In the genomic region with DNA sequence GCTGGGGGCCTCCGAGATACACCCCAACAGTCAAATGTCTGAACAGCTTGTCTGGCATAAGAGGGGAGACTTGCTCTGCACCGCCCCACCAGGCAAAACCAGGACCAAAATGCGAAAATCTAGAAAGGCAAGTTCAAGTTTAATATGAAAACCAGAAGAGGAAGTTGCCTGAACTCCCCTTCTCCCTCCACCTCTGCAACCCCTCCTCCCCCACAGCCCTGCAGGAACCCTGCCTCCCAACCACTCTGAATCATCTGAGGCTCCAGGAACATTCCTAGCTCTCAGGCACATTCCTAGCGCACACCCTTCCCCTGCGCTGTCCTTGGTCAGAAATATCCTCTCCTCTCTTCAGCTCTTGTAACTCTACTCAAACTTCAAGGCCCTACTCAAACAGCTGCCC, we compare ENCODE assay signal across 13 cellular contexts. TPM values are rescaled to one million over a fixed set of nuclear protein-coding genes. Genes with fewer than 3 reads are reported as not detected.
DNase-seq lines count a peak whose midpoint lies in the region; ATAC-seq and TF ChIP-seq lines count a peak whose summit lies in the region.
"Had no signal": no experiment of that assay in that cellular context is flagged by ENCODE, and none has a peak within 500 bp of the region (broad histone marks: within the 10 kb centered on the region; RNA-seq: fewer than 3 reads in every experiment).

No MANE protein-coding gene starts in this region.

- H3K79me2 ChIP-seq in DOHH2 (ENCODE audit: control insufficient read depth, low read length) = no peaks in the 10 kb centered on the region

- H4K20me1 ChIP-seq in DOHH2 (ENCODE audit: control insufficient read depth, insufficient read depth, low read depth, low read length) = no peaks in the 10 kb centered on the region

- peak; percentile 19 for TF ChIP-seq CTCF in DOHH2 (IDR thresholded peaks at IDR 0.05; ENCODE audit: low read depth, low read length, poor library complexity, severe bottlenecking)

- H3K4me1 Mint-ChIP-seq in naive thymus-derived CD8-positive, alpha-beta T cell = no peaks in the 10 kb centered on the region
- H3K4me1 Mint-ChIP-seq in stimulated activated naive CD8-positive, alpha-beta T cell treated with anti-CD3 and anti-CD28 coated beads, Interleukin-15, amount 100 ng/mL, for 72 hours = no peaks in the 10 kb centered on the region
- H3K4me1 Mint-ChIP-seq: CD8-positive, alpha-beta memory T cell had no signal

- H3K36me3 ChIP-seq in DOHH2 (ENCODE audit: control insufficient read depth, low read length) (no peaks in the 10 kb centered on the region), SJCRH30 (no peaks in the 10 kb centered on the region)
- H3K36me3 ChIP-seq: tibial nerve had no signal

- peaks cover 0 to 4% (median under 1%) of the 10 kb centered on the region in 9 donors for H3K9me3 Mint-ChIP-seq in naive thymus-derived CD8-positive, alpha-beta T cell
- no peaks in the 10 kb centered on the region for H3K9me3 Mint-ChIP-seq in stimulated activated naive CD8-positive, alpha-beta T cell treated with anti-CD3 and anti-CD28 coated beads, Interleukin-15, amount 100 ng/mL, for 72 hours
- H3K9me3 Mint-ChIP-seq: activated T-helper 1 cell treated with anti-CD3 and anti-CD28 coated beads, Interleukin-12 subunit alpha, Interleukin-12 subunit beta, Interleukin-2, Interleukin-4 antibody, amounts not matched to agents 30 ng/mL and 10 ng/mL and 1 ng/mL, durations not matched to agents 14 hours and 24 hours and 36 hours; CD8-positive, alpha-beta memory T cell had no signal

- H3K36me3 Mint-ChIP-seq in naive thymus-derived CD8-positive, alpha-beta T cell = peaks cover 0 to 4% (median 0%) of the 10 kb centered on the region in 3 donors
- H3K36me3 Mint-ChIP-seq: CD8-positive, alpha-beta memory T cell had no signal

- no peaks in the 10 kb centered on the region for H3K9me2 ChIP-seq in DOHH2 (replicated peaks; ENCODE audit: control insufficient read depth, low read length)

- no peak overlapping the region for H3K4me3 ChIP-seq in DOHH2 (ENCODE audit: low read length)
- no peak overlapping the region for H3K4me3 ChIP-seq in SJCRH30
- H3K4me3 ChIP-seq: tibial nerve had no signal

- H3K27ac Mint-ChIP-seq in naive thymus-derived CD8-positive, alpha-beta T cell = no peak overlapping the region
- H3K27ac Mint-ChIP-seq in stimulated activated naive CD8-positive, alpha-beta T cell treated with anti-CD3 and anti-CD28 coated beads, Interleukin-15, amount 100 ng/mL, for 72 hours = no peak overlapping the region
- H3K27ac Mint-ChIP-seq: activated T-helper 1 cell treated with anti-CD3 and anti-CD28 coated beads, Interleukin-12 subunit alpha, Interleukin-12 subunit beta, Interleukin-2, Interleukin-4 antibody, amounts not matched to agents 30 ng/mL and 10 ng/mL and 1 ng/mL, durations not matched to agents 14 hours and 24 hours and 36 hours; CD8-positive, alpha-beta memory T cell had no signal

- H3F3A ChIP-seq in DOHH2 (ENCODE audit: control insufficient read depth, insufficient read depth) = 0 out of 2 replicates have a peak, but pooled peaks cover 3% of the 10 kb centered on the region

- H3K4me3 Mint-ChIP-seq in naive thymus-derived CD8-positive, alpha-beta T cell = no peak overlapping the region
- H3K4me3 Mint-ChIP-seq in stimulated activated naive CD8-positive, alpha-beta T cell treated with anti-CD3 and anti-CD28 coated beads, Interleukin-15, amount 100 ng/mL, for 72 hours = no peak overlapping the region
- H3K4me3 Mint-ChIP-seq: activated T-helper 1 cell treated with anti-CD3 and anti-CD28 coated beads, Interleukin-12 subunit alpha, Interleukin-12 subunit beta, Interleukin-2, Interleukin-4 antibody, amounts not matched to agents 30 ng/mL and 10 ng/mL and 1 ng/mL, durations not matched to agents 14 hours and 24 hours and 36 hours; CD8-positive, alpha-beta memory T cell had no signal

- POLR2A ChIA-PET in naive thymus-derived CD8-positive, alpha-beta T cell (lab: Charles Lee) = no interaction called here

- peaks cover 1 to 11% (median 3%) of the 10 kb centered on the region in 5 donors for H3K27me3 Mint-ChIP-seq in naive thymus-derived CD8-positive, alpha-beta T cell
- H3K27me3 Mint-ChIP-seq in stimulated activated naive CD8-positive, alpha-beta T cell treated with anti-CD3 and anti-CD28 coated beads, Interleukin-15, amount 100 ng/mL, for 72 hours = peaks cover 19% of the 10 kb centered on the region

- H3K9me3 ChIP-seq in DOHH2 (ENCODE audit: control insufficient read depth, insufficient read depth, low read length) (no peaks in the 10 kb centered on the region), SJCRH30 (replicated peaks) (no peaks in the 10 kb centered on the region)

- no peak overlapping the region for H3K27ac ChIP-seq in DOHH2 (ENCODE audit: low read depth, low read length)
- H3K27ac ChIP-seq in SJCRH30 = no peak overlapping the region

- H3K27me3 ChIP-seq in DOHH2 (ENCODE audit: control insufficient read depth, low read length) = no peaks in the 10 kb centered on the region
- no peaks in the 10 kb centered on the region for H3K27me3 ChIP-seq in SJCRH30
- H3K27me3 ChIP-seq: tibial nerve had no signal

- peak; percentile 4 for DNase-seq in HS-27A (ENCODE audit: low read depth)
- peak; percentile 13 to 22 for DNase-seq in SJCRH30
- DNase-seq in islet precursor cell = peak; percentile 89
- no peak for DNase-seq in naive thymus-derived CD8-positive, alpha-beta T cell
- no peak for DNase-seq in stimulated activated naive CD8-positive, alpha-beta T cell treated with anti-CD3 and anti-CD28 coated beads, Interleukin-15, amount 100 ng/mL, for 72 hours
- DNase-seq in NCI-H1436 (lab: John Stamatoyannopoulos, UW) = no peak
- DNase-seq: CD8-positive, alpha-beta memory T cell; stimulated activated CD4-positive, alpha-beta T cell treated with anti-CD3 and anti-CD28 coated beads, Interleukin-2, amount 100 ng/mL, for 48 hours had no signal

- H3K4me2 ChIP-seq in DOHH2 (ENCODE audit: low read length) = no peak overlapping the region; the same call in 1 of the 2 replicates

- H3K4me1 ChIP-seq in DOHH2 (ENCODE audit: control insufficient read depth, low read length) (peaks cover 36% of the 10 kb centered on the region), SJCRH30 (no peaks in the 10 kb centered on the region)
- H3K4me1 ChIP-seq: tibial nerve had no signal

- ATAC-seq in naive thymus-derived CD8-positive, alpha-beta T cell = no peak
- ATAC-seq in stimulated activated naive CD8-positive, alpha-beta T cell treated with anti-CD3 and anti-CD28 coated beads, Interleukin-15, amount 100 ng/mL, for 72 hours = no peak
- no peak for ATAC-seq in GM21360 (IDR thresholded peaks at IDR 0.05; ENCODE audit: unreplicated experiment)

RNA-seq across cellular contexts. Expression of gene ISX, which starts 36.7 kb away (rescaled TPM):
- not detected in 2 replicates for total RNA-seq in SJCRH30 (2014; rRNA removed; shearing (Covaris generic))
- total RNA-seq in naive thymus-derived CD8-positive, alpha-beta T cell = not detected
- not detected for polyA plus RNA-seq in naive thymus-derived CD8-positive, alpha-beta T cell
- total RNA-seq: activated T-helper 1 cell treated with anti-CD3 and anti-CD28 coated beads, Interleukin-12 subunit alpha, Interleukin-12 subunit beta, Interleukin-2, Interleukin-4 antibody, amounts not matched to agents 30 ng/mL and 10 ng/mL and 1 ng/mL, durations not matched to agents 14 hours and 24 hours and 36 hours; CD8-positive, alpha-beta memory T cell; mononuclear cell; tibial nerve had no signal
- polyA plus RNA-seq: CD8-positive, alpha-beta memory T cell had no signal

Comparison
In these comparisons a context has a peak if more than half of its experiments do, and no peak if none do; other contexts are left out.
1. DNase-seq: peak in HS-27A (single experiment), SJCRH30 (2 of 2) and islet precursor cell (single experiment); none in naive thymus-derived CD8-positive, alpha-beta T cell (0 of 10), stimulated activated naive CD8-positive, alpha-beta T cell treated with anti-CD3 and anti-CD28 coated beads, Interleukin-15, amount 100 ng/mL, for 72 hours (0 of 2) and NCI-H1436 (single experiment).